ENCODE assay signal across 8 cellular contexts in the genomic region with DNA sequence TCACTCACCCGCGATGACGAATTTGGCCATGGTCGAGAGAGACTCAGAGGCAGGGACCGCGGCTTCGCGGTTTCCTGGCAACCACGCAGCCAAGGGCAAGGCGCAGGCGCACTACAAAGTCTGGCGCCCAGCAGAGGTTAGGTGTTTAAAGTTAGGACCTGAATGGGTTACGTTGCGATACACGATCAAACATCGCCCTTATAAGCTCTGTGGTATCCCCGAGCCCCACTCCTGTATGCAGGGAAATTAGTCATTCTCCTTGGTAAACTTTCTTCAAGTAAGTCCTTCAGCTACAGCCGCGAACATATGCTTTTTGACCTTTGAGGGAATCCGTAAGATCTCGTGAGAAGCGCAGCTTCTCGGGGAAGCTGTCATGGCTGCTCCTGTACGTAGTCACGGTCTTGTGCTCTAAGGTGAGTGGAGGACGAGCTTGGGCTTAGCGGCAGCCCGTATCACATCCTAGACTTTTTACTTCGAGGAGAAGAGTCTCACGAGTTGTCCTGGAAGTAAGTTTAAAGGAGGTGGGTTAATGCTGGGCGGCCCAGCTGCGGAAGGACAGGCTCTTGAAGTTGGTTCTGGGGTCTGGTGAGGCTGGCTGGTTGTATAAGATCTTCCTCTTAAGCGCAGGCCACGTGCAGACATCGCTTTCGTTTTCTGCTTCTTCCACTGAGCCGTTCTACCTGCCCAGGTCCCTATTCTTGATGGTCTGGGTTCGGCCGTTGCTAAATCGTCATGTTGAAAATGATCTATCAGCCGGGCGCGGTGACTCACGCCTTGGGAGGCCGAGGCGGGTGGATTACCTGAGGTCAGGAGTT. TPM values are rescaled to one million over a fixed set of nuclear protein-coding genes. Genes with fewer than 3 reads are reported as not detected.
DNase-seq lines count a peak whose midpoint lies in the region; ATAC-seq and TF ChIP-seq lines count a peak whose summit lies in the region.

A gene (plus strand): TSS at position 365 of the 815 bp plus-strand sequence. CDS start 1,088 bp downstream, outside the sequence.
A gene (minus strand): TSS at position 87 of the 815 bp plus-strand sequence. CDS start 57 bp downstream, at position 30.

- no peaks in the 10 kb centered on the region for H3K27me3 ChIP-seq in ascending aorta
- no peaks in the 10 kb centered on the region for H3K27me3 ChIP-seq in vagina

- ATAC-seq in GM18498 (IDR thresholded peaks at IDR 0.05; ENCODE audit: unreplicated experiment) (peak; percentile 95), HG02938 (IDR thresholded peaks at IDR 0.05; ENCODE audit: unreplicated experiment) (peak; percentile 87)

- TF ChIP-seq POLR2A in vagina (IDR thresholded peaks at IDR 0.05): no peak

- H3K36me3 ChIP-seq in ascending aorta (peaks cover 0 to 4% of the 10 kb centered on the region in 2 donors), vagina (no peaks in the 10 kb centered on the region)

- H3K4me3 ChIP-seq in ascending aorta (peak within 1 kb of the TSS; percentile 85 to 92), vagina (peak within 1 kb of the TSS; percentile 66 to 69)

- TF ChIP-seq CTCF in ascending aorta (IDR thresholded peaks at IDR 0.05) (no peak), vagina (IDR thresholded peaks at IDR 0.05) (no peak)

- H3K27ac ChIP-seq in ascending aorta: peak within 1 kb of the TSS; percentile 85 to 90
- peak within 1 kb of the TSS; percentile 72 for H3K27ac ChIP-seq in vagina

- H3K9me3 ChIP-seq in ascending aorta (no peaks in the 10 kb centered on the region), vagina (no peaks in the 10 kb centered on the region)

- H3K4me1 ChIP-seq in ascending aorta (peaks cover 5 to 24% of the 10 kb centered on the region in 2 donors), vagina (peaks cover 26% of the 10 kb centered on the region)

- intact Hi-C loops in ascending aorta (cut with DNase I): loop anchor here (2.0 to 10.0 kb wide), 4 partner anchors 202 to 1007 kb away; a partner anchor contains a TSS
- intact Hi-C loops in vagina (cut with DNase I): no loop called here

- DNase-seq in NCI-H187 (lab: John Stamatoyannopoulos, UW): peak; percentile 35 to 84
- peak; percentile 56 to 95 (median 77) for DNase-seq in T-helper 2 cell
- peak; percentile 77 to 97 for DNase-seq in ascending aorta (ENCODE audit: low spot score in 2 of 2)
- peak; percentile 88 for DNase-seq in hepatic stellate cell (ENCODE audit: low spot score)
- peak; percentile 90 for DNase-seq in putamen (ENCODE audit: low spot score)
- DNase-seq in vagina (ENCODE audit: extremely low spot score in 2 of 2): peak in 1 of 2 donors; percentile 96

RNA-seq across cellular contexts. Expression of the first gene that starts in this region (rescaled TPM):
- total RNA-seq in ascending aorta (41.5 TPM), vagina (23.3 TPM)

RNA-seq across cellular contexts. Expression of the second gene that starts in this region (rescaled TPM):
- total RNA-seq in ascending aorta (not detected), vagina (0.49 TPM)
